12 cellular contexts compared by ENCODE assay signal in the genomic region with DNA sequence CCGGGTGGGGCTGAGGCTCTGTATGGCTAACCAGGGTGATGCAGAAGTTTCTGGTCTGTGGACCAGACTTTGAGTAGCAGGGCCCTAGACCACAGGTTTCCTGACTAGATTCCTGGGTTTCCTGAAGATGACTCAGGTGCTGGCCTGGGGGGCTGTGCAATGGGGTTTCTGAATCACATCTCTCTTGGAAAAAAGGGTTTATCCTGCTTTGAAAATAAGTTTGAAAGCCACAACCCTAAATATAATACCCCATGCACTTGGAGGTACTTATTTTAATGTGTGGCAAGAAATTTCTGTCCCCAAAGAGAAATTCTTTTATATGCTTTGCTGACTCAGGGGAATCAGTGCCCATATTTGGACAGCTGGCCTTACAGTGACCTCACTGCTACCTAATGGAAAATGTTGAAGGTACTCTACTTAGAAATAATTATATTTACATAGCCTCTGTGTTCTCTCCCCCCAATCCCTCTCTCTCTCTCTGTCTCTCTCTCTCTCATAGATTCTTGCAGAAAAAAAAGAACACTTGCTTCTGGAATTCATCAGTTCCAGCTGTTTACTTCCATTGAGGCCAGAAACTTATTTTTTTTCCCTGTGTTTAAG.
A peak's percentile ranks its signal among the peaks of the same experiment; 100 is the strongest.
DNase-seq lines count a peak whose midpoint lies in the region; ATAC-seq and TF ChIP-seq lines count a peak whose summit lies in the region.
"Had no signal": no experiment of that assay in that cellular context is flagged by ENCODE, and none has a peak within 500 bp of the region (broad histone marks: within the 10 kb centered on the region; RNA-seq: fewer than 3 reads in every experiment).

No MANE protein-coding gene starts in this region.

- H2BK15ac ChIP-seq in mesendoderm (replicated peaks; ENCODE audit: low read depth) = no peak overlapping the region

- H3K36me3 ChIP-seq in left ventricle myocardium inferior = no peaks in the 10 kb centered on the region
- H3K36me3 ChIP-seq in SK-N-SH (replicated peaks in 1 of 2; ENCODE audit: control insufficient read depth in 1 of 2, insufficient read depth in 2 of 2, low read length in 1 of 2) = no peaks in the 10 kb centered on the region
- no peaks in the 10 kb centered on the region for H3K36me3 ChIP-seq in ascending aorta
- no peaks in the 10 kb centered on the region for H3K36me3 ChIP-seq in mesendoderm (ENCODE audit: control insufficient read depth, insufficient read depth, low read length)

- H3K27me3 ChIP-seq in left ventricle myocardium inferior (ENCODE audit: low read depth) (no peaks in the 10 kb centered on the region), SK-N-SH (ENCODE audit: insufficient read depth) (no peaks in the 10 kb centered on the region), foreskin keratinocyte (peaks cover 28% of the 10 kb centered on the region), ascending aorta (no peaks in the 10 kb centered on the region), mesendoderm (ENCODE audit: insufficient read depth, low read length, poor library complexity) (no peaks in the 10 kb centered on the region)

- H2AK5ac ChIP-seq in mesendoderm (ENCODE audit: low read length) = no peak overlapping the region

- H3K23ac ChIP-seq in mesendoderm (ENCODE audit: low read length) = no peak overlapping the region

- H2AFZ ChIP-seq in SK-N-SH (ENCODE audit: low read depth) = no peak overlapping the region

- H4K20me1 ChIP-seq in SK-N-SH (ENCODE audit: insufficient read depth) = no peaks in the 10 kb centered on the region

- H3K27ac ChIP-seq in left ventricle myocardium inferior (replicated peaks) = peak overlapping the region; percentile 77
- H3K27ac ChIP-seq in SK-N-SH (ENCODE audit: low read depth in 2 of 2, low read length in 1 of 2) = peak overlapping the region in 1 of 2 experiments; percentile 63; a peak in 2 of 4 replicates
- no peak overlapping the region for H3K27ac ChIP-seq in foreskin keratinocyte
- peak overlapping the region in 1 of 2 donors; percentile 93 for H3K27ac ChIP-seq in ascending aorta
- no peak overlapping the region for H3K27ac ChIP-seq in mesendoderm (ENCODE audit: low read depth, low read length)
- H3K27ac ChIP-seq: SK-N-MC had no signal

- H3K9me3 ChIP-seq in left ventricle myocardium inferior (replicated peaks) = no peaks in the 10 kb centered on the region
- H3K9me3 ChIP-seq in SK-N-SH = no peaks in the 10 kb centered on the region
- no peaks in the 10 kb centered on the region for H3K9me3 ChIP-seq in ascending aorta
- H3K9me3 ChIP-seq: Caco-2 had no signal

- no peaks in the 10 kb centered on the region for H3K9me2 ChIP-seq in SK-N-SH

- no peak for ATAC-seq in Right ventricle myocardium superior (ENCODE audit: poor library complexity)
- peak; percentile 70 for ATAC-seq in foreskin keratinocyte
- ATAC-seq: left lobe of liver; stimulated activated memory B cell treated with anti-CD40 and anti-IgM and Interleukin-4, amounts not matched to agents 10 μg/mL and 1 μg/mL and 100 μg/mL, for 72 hours had no signal

- no peak for TF ChIP-seq RAD21 in SK-N-SH (IDR thresholded peaks at IDR 0.05; ENCODE audit: low read length)

- H3K79me2 ChIP-seq in SK-N-SH (ENCODE audit: insufficient read depth) (no peaks in the 10 kb centered on the region), mesendoderm (ENCODE audit: control insufficient read depth, insufficient read depth, low read length) (no peaks in the 10 kb centered on the region)

- no peak overlapping the region for H3K18ac ChIP-seq in mesendoderm (ENCODE audit: low read length)

- no peak overlapping the region for H3K4ac ChIP-seq in mesendoderm (ENCODE audit: low read depth, low read length)

- no peak overlapping the region for H4K8ac ChIP-seq in mesendoderm (ENCODE audit: low read depth, low read length)

- H3K4me1 ChIP-seq in left ventricle myocardium inferior (peaks cover 45% of the 10 kb centered on the region), SK-N-SH (ENCODE audit: control insufficient read depth in 1 of 2, insufficient read depth in 2 of 2, low read depth in 1 of 2, low read length in 1 of 2) (peaks cover 9 to 18% of the 10 kb centered on the region in 2 experiments; a peak in 2 of 4 replicates), foreskin keratinocyte (no peaks in the 10 kb centered on the region), ascending aorta (peaks cover 14 to 50% of the 10 kb centered on the region in 2 donors), mesendoderm (ENCODE audit: control insufficient read depth, low read depth, low read length) (no peaks in the 10 kb centered on the region)
- H3K4me1 ChIP-seq: Caco-2 had no signal

- H2BK120ac ChIP-seq in mesendoderm (ENCODE audit: low read depth, low read length) = no peak overlapping the region

- H3K4me2 ChIP-seq in SK-N-SH (peak overlapping the region; percentile 14; the same call in 1 of the 2 replicates), mesendoderm (ENCODE audit: low read length) (no peak overlapping the region)

- H4K5ac ChIP-seq in mesendoderm (ENCODE audit: low read length) = no peak overlapping the region

- 54% methylated on average over 1 of the region's 1 CpG for WGBS in SK-N-SH (ENCODE audit: low lambda C conversion rate)
- WGBS in mesendoderm (ENCODE audit: extremely low coverage, insufficient coverage, low lambda C conversion rate) = no CpG with 5 or more reads among the region's 1 CpG

- intact Hi-C loops in left ventricle myocardium inferior (cut with micrococcal nuclease) = no loop called here
- intact Hi-C loops in Right ventricle myocardium superior (cut with DNase I) = no loop called here
- intact Hi-C loops in ascending aorta (cut with DNase I) = loop anchor here (2.0 kb wide), 1 partner anchor 219 kb away; no protein-coding TSS in a partner anchor

- POLR2A ChIA-PET in SK-N-SH (lab: Yijun Ruan, JAX) = no interaction called here

- DNase-seq in left ventricle myocardium inferior (no peak), Right ventricle myocardium superior (no peak), SK-N-SH (no peak), foreskin keratinocyte (peak in 1 of 2 donors; percentile 47), ascending aorta (ENCODE audit: low spot score in 2 of 2) (no peak), cerebellar cortex (ENCODE audit: low spot score) (no peak), GM20000 (ENCODE audit: low spot score) (no peak), mesendoderm (no peak)
- DNase-seq: Caco-2 had no signal

- no peaks in the 10 kb centered on the region for H3K79me1 ChIP-seq in mesendoderm (ENCODE audit: low read length)

- no peak for TF ChIP-seq CTCF in left ventricle myocardium inferior (IDR thresholded peaks at IDR 0.05; ENCODE audit: borderline replicate concordance)
- no peak for TF ChIP-seq CTCF in SK-N-SH (IDR thresholded peaks at IDR 0.05)
- no peak for TF ChIP-seq CTCF in foreskin keratinocyte (conservative IDR thresholded peaks at IDR 0.05)
- TF ChIP-seq CTCF in ascending aorta (IDR thresholded peaks at IDR 0.05) = no peak
- TF ChIP-seq CTCF in GM20000 (IDR thresholded peaks at IDR 0.05; ENCODE audit: extremely low read depth, missing control alignments) = no peak

- CTCF ChIA-PET in SK-N-SH (lab: Yijun Ruan, JAX) = interaction anchor here (1.2 kb wide), 1 partner anchor 20 kb away, joined by 3 read pairs; no protein-coding TSS in a partner anchor

- TF ChIP-seq EP300 in SK-N-SH (IDR thresholded peaks at IDR 0.05; ENCODE audit: borderline replicate concordance in 1 of 2, low read depth in 1 of 2, low read length in 1 of 2) = peak in 1 of 2 experiments; percentile 69; a peak in 2 of 4 replicates

- no peak overlapping the region for H3K4me3 ChIP-seq in left ventricle myocardium inferior
- no peak overlapping the region for H3K4me3 ChIP-seq in SK-N-SH (ENCODE audit: low read depth in 2 of 2, low read length in 1 of 2)
- no peak overlapping the region for H3K4me3 ChIP-seq in ascending aorta
- no peak overlapping the region for H3K4me3 ChIP-seq in mesendoderm (ENCODE audit: low read length)
- H3K4me3 ChIP-seq: SK-N-MC had no signal

- H2BK5ac ChIP-seq in mesendoderm (ENCODE audit: low read length) = no peak overlapping the region

- peaks cover 8% of the 10 kb centered on the region for H3F3A ChIP-seq in SK-N-SH (replicated peaks; ENCODE audit: insufficient read depth)

- H3K9ac ChIP-seq in SK-N-SH = no peak overlapping the region
- H3K9ac ChIP-seq in mesendoderm (ENCODE audit: low read length) = no peak overlapping the region

- H3K56ac ChIP-seq in mesendoderm (ENCODE audit: low read length) = no peak overlapping the region

TF ChIP-seq in SK-N-SH, 30 proteins besides CTCF, POLR2A, EP300 and RAD21 (continues in another document):
- TF ChIP-seq MEF2A (IDR thresholded peaks at IDR 0.05; ENCODE audit: borderline replicate concordance, low read depth) (no peak), JUND (IDR thresholded peaks at IDR 0.05) (peak; percentile 67), RFX5 (IDR thresholded peaks at IDR 0.05; ENCODE audit: low read length) (no peak), GABPA (IDR thresholded peaks at IDR 0.05; ENCODE audit: low read depth) (no peak)
- TF ChIP-seq, protein P1, sequence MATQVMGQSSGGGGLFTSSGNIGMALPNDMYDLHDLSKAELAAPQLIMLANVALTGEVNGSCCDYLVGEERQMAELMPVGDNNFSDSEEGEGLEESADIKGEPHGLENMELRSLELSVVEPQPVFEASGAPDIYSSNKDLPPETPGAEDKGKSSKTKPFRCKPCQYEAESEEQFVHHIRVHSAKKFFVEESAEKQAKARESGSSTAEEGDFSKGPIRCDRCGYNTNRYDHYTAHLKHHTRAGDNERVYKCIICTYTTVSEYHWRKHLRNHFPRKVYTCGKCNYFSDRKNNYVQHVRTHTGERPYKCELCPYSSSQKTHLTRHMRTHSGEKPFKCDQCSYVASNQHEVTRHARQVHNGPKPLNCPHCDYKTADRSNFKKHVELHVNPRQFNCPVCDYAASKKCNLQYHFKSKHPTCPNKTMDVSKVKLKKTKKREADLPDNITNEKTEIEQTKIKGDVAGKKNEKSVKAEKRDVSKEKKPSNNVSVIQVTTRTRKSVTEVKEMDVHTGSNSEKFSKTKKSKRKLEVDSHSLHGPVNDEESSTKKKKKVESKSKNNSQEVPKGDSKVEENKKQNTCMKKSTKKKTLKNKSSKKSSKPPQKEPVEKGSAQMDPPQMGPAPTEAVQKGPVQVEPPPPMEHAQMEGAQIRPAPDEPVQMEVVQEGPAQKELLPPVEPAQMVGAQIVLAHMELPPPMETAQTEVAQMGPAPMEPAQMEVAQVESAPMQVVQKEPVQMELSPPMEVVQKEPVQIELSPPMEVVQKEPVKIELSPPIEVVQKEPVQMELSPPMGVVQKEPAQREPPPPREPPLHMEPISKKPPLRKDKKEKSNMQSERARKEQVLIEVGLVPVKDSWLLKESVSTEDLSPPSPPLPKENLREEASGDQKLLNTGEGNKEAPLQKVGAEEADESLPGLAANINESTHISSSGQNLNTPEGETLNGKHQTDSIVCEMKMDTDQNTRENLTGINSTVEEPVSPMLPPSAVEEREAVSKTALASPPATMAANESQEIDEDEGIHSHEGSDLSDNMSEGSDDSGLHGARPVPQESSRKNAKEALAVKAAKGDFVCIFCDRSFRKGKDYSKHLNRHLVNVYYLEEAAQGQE (IDR thresholded peaks at IDR 0.05; ENCODE audit: low read depth, low read length) = no peak
